14 cellular contexts compared by ENCODE assay signal in genomic region chrX:88135735-88136134, GRCh38.
DNase-seq lines count a peak whose midpoint lies in the region; ATAC-seq, FAIRE-seq and TF ChIP-seq lines count a peak whose summit lies in the region.
"Had no signal": no experiment of that assay in that cellular context is flagged by ENCODE, and none has a peak within 500 bp of the region (broad histone marks: within the 10 kb centered on the region; RNA-seq: fewer than 3 reads in every experiment).

No MANE protein-coding gene starts in this region.

- no peaks in the 10 kb centered on the region for H3K4me1 Mint-ChIP-seq in CD8-positive, alpha-beta memory T cell

- H3K27ac Mint-ChIP-seq in CD8-positive, alpha-beta memory T cell = no peak overlapping the region

- no peaks in the 10 kb centered on the region for H3K9me2 ChIP-seq in SK-N-SH

- H3K79me2 ChIP-seq in SK-N-SH (ENCODE audit: insufficient read depth) (no peaks in the 10 kb centered on the region), endothelial cell of umbilical vein (ENCODE audit: control insufficient read depth, insufficient read depth, low read length) (no peaks in the 10 kb centered on the region)

- BruUV-seq in endothelial cell of umbilical vein (replicated peaks; lab: Mats Ljungman, UMichigan) = no TSS peak

- 2% methylated on average over 3 of the region's 3 CpGs for WGBS in SK-N-SH (ENCODE audit: low lambda C conversion rate)

- ATAC-seq in SK-N-SH treated with all-trans-retinoic acid at 6 μM for 48 hours = no peak
- no peak for ATAC-seq in upper lobe of right lung
- ATAC-seq in GM18873 (IDR thresholded peaks at IDR 0.05; ENCODE audit: low FRiP score, unreplicated experiment) = no peak
- ATAC-seq: K562 had no signal

- no peaks in the 10 kb centered on the region for H3K27me3 ChIP-seq in SK-N-SH (ENCODE audit: insufficient read depth)
- H3K27me3 ChIP-seq in endothelial cell of umbilical vein (ENCODE audit: control insufficient read depth in 2 of 2, insufficient read depth in 2 of 2, low read length in 2 of 2) = no peaks in the 10 kb centered on the region
- H3K27me3 ChIP-seq in upper lobe of right lung = no peaks in the 10 kb centered on the region
- no peaks in the 10 kb centered on the region for H3K27me3 ChIP-seq in CD8-positive, alpha-beta memory T cell (ENCODE audit: insufficient read depth, low read length, poor library complexity, severe bottlenecking)
- H3K27me3 ChIP-seq: adrenal gland, right atrium auricular region had no signal

- intact Hi-C loops in endothelial cell of umbilical vein (cut with micrococcal nuclease) (no loop called here), upper lobe of right lung (cut with DNase I) (no loop called here)

- H3K4me2 ChIP-seq in SK-N-SH = no peak overlapping the region; the same call in 1 of the 2 replicates
- no peak overlapping the region for H3K4me2 ChIP-seq in endothelial cell of umbilical vein (ENCODE audit: insufficient read depth, low read length)

- no peaks in the 10 kb centered on the region for H4K20me1 ChIP-seq in SK-N-SH (ENCODE audit: insufficient read depth)
- no peaks in the 10 kb centered on the region for H4K20me1 ChIP-seq in endothelial cell of umbilical vein (replicated peaks; ENCODE audit: control insufficient read depth, extremely low read depth, insufficient read depth, low read length)

- H3K4me1 ChIP-seq in SK-N-SH (ENCODE audit: control insufficient read depth in 1 of 2, insufficient read depth in 2 of 2, low read depth in 1 of 2, low read length in 1 of 2) = no peaks in the 10 kb centered on the region
- no peaks in the 10 kb centered on the region for H3K4me1 ChIP-seq in endothelial cell of umbilical vein (ENCODE audit: control insufficient read depth, extremely low read depth, insufficient read depth, low read length)
- no peaks in the 10 kb centered on the region for H3K4me1 ChIP-seq in upper lobe of right lung
- no peaks in the 10 kb centered on the region for H3K4me1 ChIP-seq in CD8-positive, alpha-beta memory T cell (ENCODE audit: insufficient read depth, low read length)
- H3K4me1 ChIP-seq: adrenal gland, right atrium auricular region had no signal

- dilution Hi-C loops in endothelial cell of umbilical vein (cut with MboI; ENCODE audit: extremely low pct_ligation_motif_present, low sequenced_read_pairs) = no loop called here

- H2AFZ ChIP-seq in SK-N-SH (ENCODE audit: low read depth) (0 out of 2 replicates have a peak overlapping the region, but pooled peaks have one; percentile 38), endothelial cell of umbilical vein (ENCODE audit: low read depth, low read length) (no peak overlapping the region)

- TF ChIP-seq CTCF in SK-N-SH (IDR thresholded peaks at IDR 0.05) = peak; percentile 61
- TF ChIP-seq CTCF in endothelial cell of umbilical vein (IDR thresholded peaks at IDR 0.05; ENCODE audit: extremely low read depth in 1 of 2, insufficient read depth in 1 of 2, low read depth in 1 of 2, low read length in 2 of 2) = no peak
- TF ChIP-seq CTCF in upper lobe of right lung (IDR thresholded peaks at IDR 0.05) = peak; percentile 8

- DNase-seq in SK-N-SH (no peak), NCI-H774 (lab: John Stamatoyannopoulos, UW) (peak; percentile 2), endothelial cell of umbilical vein (ENCODE audit: low read depth, low spot score) (peak; percentile 1), upper lobe of right lung (no peak), HK-2 (ENCODE audit: unreplicated experiment) (no peak)
- no peak for DNase-seq in CD8-positive, alpha-beta memory T cell
- DNase-seq: adrenal gland; effector memory CD4-positive, alpha-beta T cell; NCI-H526 treated with DMSO at 0.1 percent for 48 hours had no signal

- no peaks in the 10 kb centered on the region for H3K36me3 Mint-ChIP-seq in CD8-positive, alpha-beta memory T cell

- TF ChIP-seq POLR2A in endothelial cell of umbilical vein (IDR thresholded peaks at IDR 0.05; ENCODE audit: low read depth, low read length) = no peak

- TF ChIP-seq RAD21 in SK-N-SH (IDR thresholded peaks at IDR 0.05; ENCODE audit: low read length) = peak; percentile 39; the same call in 1 of the 2 replicates

- H3K9ac ChIP-seq in SK-N-SH (no peak overlapping the region), endothelial cell of umbilical vein (replicated peaks; ENCODE audit: extremely low read depth, insufficient read depth, low read length) (no peak overlapping the region)

- H3K9me1 ChIP-seq in endothelial cell of umbilical vein (replicated peaks; ENCODE audit: control insufficient read depth, extremely low read depth, insufficient read depth, low read length) = no peaks in the 10 kb centered on the region

- FAIRE-seq in endothelial cell of umbilical vein (lab: Jason Lieb, UNC) = peak; percentile 37
- FAIRE-seq: H54, K562 had no signal

- H3K27me3 Mint-ChIP-seq in CD8-positive, alpha-beta memory T cell = peaks cover 0 to 1% of the 10 kb centered on the region in 2 donors

- peaks cover 0 to 2% (median 0%) of the 10 kb centered on the region in 5 donors for H3K9me3 Mint-ChIP-seq in CD8-positive, alpha-beta memory T cell

- no peak for TF ChIP-seq EP300 in SK-N-SH (IDR thresholded peaks at IDR 0.05; ENCODE audit: borderline replicate concordance in 1 of 2, low read depth in 1 of 2, low read length in 1 of 2)

- H3K4me3 ChIP-seq in SK-N-SH (ENCODE audit: low read depth in 2 of 2, low read length in 1 of 2) = no peak overlapping the region
- no peak overlapping the region for H3K4me3 ChIP-seq in endothelial cell of umbilical vein (replicated peaks in 1 of 3; ENCODE audit: insufficient read depth in 1 of 3, low read depth in 1 of 3, low read length in 3 of 3)
- no peak overlapping the region for H3K4me3 ChIP-seq in upper lobe of right lung
- H3K4me3 ChIP-seq in CD8-positive, alpha-beta memory T cell (ENCODE audit: low read length) = no peak overlapping the region
- H3K4me3 ChIP-seq: adrenal gland, K562, right atrium auricular region had no signal

- CTCF ChIA-PET in SK-N-SH (lab: Yijun Ruan, JAX) (interaction anchor here (1.3 to 1.7 kb wide), 3 partner anchors 9 to 20 kb away, joined by 3 to 6 read pairs (median 4); no protein-coding TSS in a partner anchor), endothelial cell of umbilical vein (lab: Charles Lee) (no interaction called here)
- CTCF ChIA-PET in CD8-positive, alpha-beta memory T cell (lab: Charles Lee) = no interaction called here

- no peak overlapping the region for H3K27ac ChIP-seq in SK-N-SH (ENCODE audit: low read depth in 2 of 2, low read length in 1 of 2)
- H3K27ac ChIP-seq in endothelial cell of umbilical vein (ENCODE audit: insufficient read depth, low read depth, low read length) = no peak overlapping the region
- no peak overlapping the region for H3K27ac ChIP-seq in upper lobe of right lung
- H3K27ac ChIP-seq in CD8-positive, alpha-beta memory T cell (ENCODE audit: low read depth, low read length) = no peak overlapping the region
- H3K27ac ChIP-seq: adrenal gland, right atrium auricular region had no signal

- no peaks in the 10 kb centered on the region for H3F3A ChIP-seq in SK-N-SH (replicated peaks; ENCODE audit: insufficient read depth)

- POLR2A ChIA-PET in SK-N-SH (lab: Yijun Ruan, JAX) (no interaction called here), endothelial cell of umbilical vein (lab: Charles Lee) (no interaction called here)
- POLR2A ChIA-PET in CD8-positive, alpha-beta memory T cell (lab: Charles Lee) = no interaction called here

- H3K4me3 Mint-ChIP-seq in CD8-positive, alpha-beta memory T cell = no peak overlapping the region

- no peaks in the 10 kb centered on the region for H3K9me3 ChIP-seq in SK-N-SH
- H3K9me3 ChIP-seq in endothelial cell of umbilical vein (replicated peaks; ENCODE audit: control insufficient read depth, insufficient read depth, low read length) = no peaks in the 10 kb centered on the region
- no peaks in the 10 kb centered on the region for H3K9me3 ChIP-seq in upper lobe of right lung
- H3K9me3 ChIP-seq in CD8-positive, alpha-beta memory T cell (ENCODE audit: low read length) = no peaks in the 10 kb centered on the region
- H3K9me3 ChIP-seq: adrenal gland, right atrium auricular region had no signal

- H3K36me3 ChIP-seq in SK-N-SH (replicated peaks in 1 of 2; ENCODE audit: control insufficient read depth in 1 of 2, insufficient read depth in 2 of 2, low read length in 1 of 2) = no peaks in the 10 kb centered on the region
- H3K36me3 ChIP-seq in endothelial cell of umbilical vein (ENCODE audit: control insufficient read depth in 2 of 2, extremely low read depth in 1 of 2, insufficient read depth in 2 of 2, low read length in 2 of 2) = no peaks in the 10 kb centered on the region
- H3K36me3 ChIP-seq in upper lobe of right lung = no peaks in the 10 kb centered on the region
- H3K36me3 ChIP-seq in CD8-positive, alpha-beta memory T cell (ENCODE audit: insufficient read depth, low read length) = no peaks in the 10 kb centered on the region
- H3K36me3 ChIP-seq: adrenal gland, right atrium auricular region had no signal

TF ChIP-seq in SK-N-SH, 30 proteins besides CTCF, POLR2A, EP300 and RAD21 (continues in another document):
- TF ChIP-seq FOXM1 (IDR thresholded peaks at IDR 0.05; ENCODE audit: low read depth) (no peak), TCF12 (IDR thresholded peaks at IDR 0.05) (no peak), POLR2AphosphoS5 (IDR thresholded peaks at IDR 0.05; ENCODE audit: low read depth, low read length) (no peak), SIN3A (IDR thresholded peaks at IDR 0.05; ENCODE audit: borderline replicate concordance, low read depth, low read length) (no peak), MEF2A (IDR thresholded peaks at IDR 0.05; ENCODE audit: borderline replicate concordance, low read depth) (no peak)

TF ChIP-seq in SK-N-SH treated with all-trans-retinoic acid at 6 μM for 48 hours, 23 proteins besides CTCF, POLR2A, EP300 and RAD21 (continues in another document):
- TF ChIP-seq ZNF8 (CRISPR knock-in tag; IDR thresholded peaks at IDR 0.05) = no peak

TF ChIP-seq in endothelial cell of umbilical vein, 7 proteins besides CTCF, POLR2A, EP300 and RAD21:
- TF ChIP-seq JUN (IDR thresholded peaks at IDR 0.05; ENCODE audit: borderline replicate concordance, insufficient read depth, insufficient read length, low read depth) (no peak), POLR2AphosphoS5 (IDR thresholded peaks at IDR 0.05; ENCODE audit: insufficient read depth, low read depth, low read length) (no peak), EZH2 (IDR thresholded peaks at IDR 0.05; ENCODE audit: borderline replicate concordance, low read depth, low read length, severe bottlenecking) (no peak)

Comparison
In these comparisons a context has a peak if more than half of its experiments do, and no peak if none do; other contexts are left out.
1. DNase-seq: peak in NCI-H774 (single experiment) and endothelial cell of umbilical vein (single experiment); none in SK-N-SH (single experiment), upper lobe of right lung (single experiment), CD8-positive, alpha-beta memory T cell (0 of 5) and HK-2 (single experiment).
2. CTCF ChIP-seq: peak in SK-N-SH (single experiment) and upper lobe of right lung (single experiment); none in endothelial cell of umbilical vein (0 of 2).